Comparison of ENCODE assay signal across 1 cellular context in the genomic region with DNA sequence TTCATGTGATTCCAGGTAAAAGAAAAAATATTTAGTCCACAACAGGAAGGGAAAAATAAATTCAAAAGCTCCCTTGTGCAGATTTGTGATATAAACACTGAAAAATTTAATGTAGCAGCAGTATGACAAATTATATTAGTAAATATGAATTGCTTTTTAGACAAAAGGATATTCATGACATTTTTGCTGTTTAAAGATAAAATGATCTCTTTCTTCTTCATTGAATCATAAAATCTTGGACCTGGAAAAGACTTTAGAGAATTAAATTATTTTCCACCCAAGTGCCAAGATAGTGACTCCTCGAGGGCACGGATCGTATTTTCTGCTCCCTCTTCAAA.
TF ChIP-seq lines count a peak whose summit lies in the region.

No MANE protein-coding gene starts in this region.

TF ChIP-seq in IMR-90, 13 proteins besides CTCF, POLR2A, EP300 and RAD21:
- TF ChIP-seq CHD1 (IDR thresholded peaks at IDR 0.05; ENCODE audit: low read depth, low read length): no peak
- no peak for TF ChIP-seq RCOR1 (IDR thresholded peaks at IDR 0.05; ENCODE audit: insufficient replicate concordance, low read length)
- no peak for TF ChIP-seq FOS (IDR thresholded peaks at IDR 0.05; ENCODE audit: low read depth, low read length)
- TF ChIP-seq SMC3 (IDR thresholded peaks at IDR 0.05; ENCODE audit: low read depth, low read length): no peak
- no peak for TF ChIP-seq NFE2L2 (IDR thresholded peaks at IDR 0.05; ENCODE audit: low read depth, low read length)
- no peak for TF ChIP-seq CEBPB (IDR thresholded peaks at IDR 0.05; ENCODE audit: low read depth, low read length)
- no peak for TF ChIP-seq ELK1 (IDR thresholded peaks at IDR 0.05; ENCODE audit: borderline replicate concordance, low read depth, low read length)
- TF ChIP-seq MAFK (IDR thresholded peaks at IDR 0.05; ENCODE audit: low read depth, low read length): no peak
- TF ChIP-seq MXI1 (IDR thresholded peaks at IDR 0.05; ENCODE audit: borderline replicate concordance, low read depth, low read length): no peak
- no peak for TF ChIP-seq RFX5 (IDR thresholded peaks at IDR 0.05; ENCODE audit: low read depth, low read length)
- no peak for TF ChIP-seq MAZ (IDR thresholded peaks at IDR 0.05; ENCODE audit: borderline replicate concordance, low read depth, low read length)
TF ChIP-seq in IMR-90: peak in this region for 0.
